ENCODE assay signal across 1 cellular context in genomic region chr1:229203991-229204632, GRCh38.
TF ChIP-seq lines count a peak whose summit lies in the region.

No MANE protein-coding gene starts in this region.

TF ChIP-seq in K562, 482 proteins besides CTCF, POLR2A, EP300 and RAD21 (continued from another document):
- TF ChIP-seq ELF2 (CRISPR knock-in tag; IDR thresholded peaks at IDR 0.05): no peak
- TF ChIP-seq LARP7 (IDR thresholded peaks at IDR 0.05): no peak
- no peak for TF ChIP-seq BDP1 (IDR thresholded peaks at IDR 0.05; ENCODE audit: insufficient read depth, insufficient read length)
- TF ChIP-seq GATA2 (CRISPR knock-in tag; IDR thresholded peaks at IDR 0.05): no peak
- no peak for TF ChIP-seq ZNF76 (CRISPR knock-in tag; IDR thresholded peaks at IDR 0.05; ENCODE audit: borderline replicate concordance)
- no peak for TF ChIP-seq MTA3 (IDR thresholded peaks at IDR 0.05; ENCODE audit: borderline replicate concordance)
- TF ChIP-seq ZNF143 (CRISPR knock-in tag; IDR thresholded peaks at IDR 0.05): no peak
- TF ChIP-seq TAF15 (IDR thresholded peaks at IDR 0.05; ENCODE audit: low read depth, low read length): no peak
